8 cellular contexts compared by ENCODE assay signal in genomic region chr6:164085552-164086325, GRCh38.
DNase-seq lines count a peak whose midpoint lies in the region; ATAC-seq and TF ChIP-seq lines count a peak whose summit lies in the region.

No MANE protein-coding gene starts in this region.

- peaks cover 4% of the 10 kb centered on the region for H3K9me3 Mint-ChIP-seq in activated T-cell treated with anti-CD3 and anti-CD28 coated beads, Interleukin-2, amount 50 U/mL, for 4 hours

- peaks cover 3% of the 10 kb centered on the region for H3K27me3 Mint-ChIP-seq in activated T-cell treated with anti-CD3 and anti-CD28 coated beads, Interleukin-2, amount 50 U/mL, for 4 hours (ENCODE audit: low read depth)

- TF ChIP-seq CTCF in esophagus muscularis mucosa (IDR thresholded peaks at IDR 0.05) = no peak
- TF ChIP-seq CTCF in spleen (IDR thresholded peaks at IDR 0.05 in 8 of 11, conservative IDR thresholded peaks at IDR 0.05 in 3 of 11) = no peak

- 66% methylated on average over 26 of the region's 27 CpGs for WGBS in esophagus muscularis mucosa
- 64 to 73% methylated on average over 15 to 18 of the region's 27 CpGs for WGBS in mesodermal cell (ENCODE audit: insufficient coverage in 2 of 2), 2 experiments
- 39 to 62% (median 46%) methylated on average over 27 of the region's 27 CpGs for WGBS in spleen, 5 donors

- H3K9me3 ChIP-seq in HUES48 (ENCODE audit: control insufficient read depth, insufficient read depth, low read length) (no peaks in the 10 kb centered on the region), esophagus muscularis mucosa (no peaks in the 10 kb centered on the region), mesodermal cell (ENCODE audit: control insufficient read depth, low read length) (no peaks in the 10 kb centered on the region), spleen (no peaks in the 10 kb centered on the region)

- H3K27ac ChIP-seq in HUES48 (ENCODE audit: low read depth, low read length) (peak overlapping the region; percentile 26), esophagus muscularis mucosa (replicated peaks in 1 of 4) (peak overlapping the region; percentile 16 to 72 (median 51)), mesodermal cell (ENCODE audit: low read depth, low read length, severe bottlenecking) (peak overlapping the region; percentile 97), spleen (peak overlapping the region; percentile 51 to 83 (median 77))

- ATAC-seq in activated T-cell treated with anti-CD3 and anti-CD28 coated beads, Interleukin-2, amount 50 U/mL, for 4 hours = no peak
- ATAC-seq in GM21529 (IDR thresholded peaks at IDR 0.05; ENCODE audit: unreplicated experiment) = no peak

- no peaks in the 10 kb centered on the region for H3K36me3 Mint-ChIP-seq in activated T-cell treated with anti-CD3 and anti-CD28 coated beads, Interleukin-2, amount 50 U/mL, for 4 hours (ENCODE audit: insufficient read depth)

- H3K4me1 ChIP-seq in HUES48 (ENCODE audit: control insufficient read depth, insufficient read depth, low read length) (no peaks in the 10 kb centered on the region), esophagus muscularis mucosa (peaks cover 0 to 7% (median 0%) of the 10 kb centered on the region in 4 donors), mesodermal cell (ENCODE audit: control insufficient read depth, insufficient read depth, low read length, poor library complexity, severe bottlenecking) (peaks cover 21% of the 10 kb centered on the region), spleen (peaks cover 0 to 18% (median 5%) of the 10 kb centered on the region in 6 donors)

- no peak for TF ChIP-seq EP300 in esophagus muscularis mucosa (IDR thresholded peaks at IDR 0.05)

- no peak overlapping the region for H3K4me3 Mint-ChIP-seq in activated T-cell treated with anti-CD3 and anti-CD28 coated beads, Interleukin-2, amount 50 U/mL, for 4 hours

- no peak overlapping the region for H3K9ac ChIP-seq in HUES48 (ENCODE audit: low read depth, low read length)

- no peak overlapping the region for H3K4me3 ChIP-seq in HUES48 (ENCODE audit: low read depth, low read length)
- H3K4me3 ChIP-seq in esophagus muscularis mucosa = peak overlapping the region in 3 of 4 donors; percentile 4 to 16 (median 15)
- H3K4me3 ChIP-seq in mesodermal cell (ENCODE audit: extremely low read depth, insufficient read depth, low read length, poor library complexity, severe bottlenecking) = no peak overlapping the region
- peak overlapping the region in 2 of 8 donors; percentile 3 to 45 for H3K4me3 ChIP-seq in spleen

- DNase-seq in esophagus muscularis mucosa (ENCODE audit: extremely low spot score) (no peak), spleen (peak; percentile 76), NCI-H1930 (lab: John Stamatoyannopoulos, UW) (no peak), NCI-H2029 treated with DMSO at 0.1 percent for 48 hours (lab: John Stamatoyannopoulos, UW) (no peak)
- no peak for DNase-seq in activated T-cell treated with anti-CD3 and anti-CD28 coated beads, Interleukin-2, amount 50 U/mL, for 4 hours

- H3K36me3 ChIP-seq in HUES48 (ENCODE audit: control insufficient read depth, insufficient read depth, low read length) (no peaks in the 10 kb centered on the region), esophagus muscularis mucosa (no peaks in the 10 kb centered on the region), mesodermal cell (ENCODE audit: control insufficient read depth, insufficient read depth, low read length) (no peaks in the 10 kb centered on the region), spleen (no peaks in the 10 kb centered on the region)

- H3K4me1 Mint-ChIP-seq in activated T-cell treated with anti-CD3 and anti-CD28 coated beads, Interleukin-2, amount 50 U/mL, for 4 hours (ENCODE audit: low read depth) = no peaks in the 10 kb centered on the region

- intact Hi-C loops in esophagus muscularis mucosa (cut with DNase I) (no loop called here), spleen (cut with DNase I; ENCODE audit: low total_unique reads) (no loop called here)

- TF ChIP-seq POLR2A in esophagus muscularis mucosa (IDR thresholded peaks at IDR 0.05; ENCODE audit: low read depth) (no peak), spleen (IDR thresholded peaks at IDR 0.05) (no peak)

- no peaks in the 10 kb centered on the region for H3K27me3 ChIP-seq in HUES48 (ENCODE audit: control insufficient read depth, insufficient read depth, low read length)
- H3K27me3 ChIP-seq in esophagus muscularis mucosa = no peaks in the 10 kb centered on the region
- no peaks in the 10 kb centered on the region for H3K27me3 ChIP-seq in spleen (replicated peaks in 1 of 7)

Comparison
In these comparisons a context has a peak if more than half of its experiments do, and no peak if none do; other contexts are left out.
1. H3K27ac ChIP-seq: peak in every context shown above with its lines; median percentile 97 in mesodermal cell; 77 in spleen; 51 in esophagus muscularis mucosa; 26 in HUES48.
2. H3K4me3 ChIP-seq: peak in esophagus muscularis mucosa (3 of 4); none in HUES48 (single experiment) and mesodermal cell (single experiment).